Comparison of ENCODE assay signal across 8 cellular contexts in genomic region chr10:5684318-5684970, GRCh38. TPM values are rescaled to one million over a fixed set of nuclear protein-coding genes. Genes with fewer than 3 reads are reported as not detected.
DNase-seq lines count a peak whose midpoint lies in the region; ATAC-seq and TF ChIP-seq lines count a peak whose summit lies in the region.

TSS of gene TASOR2 (plus strand) at chr10:5684838. CDS start at chr10:5720643, 35,805 bp downstream.

- peaks cover 9% of the 10 kb centered on the region for H3K27me3 Mint-ChIP-seq in central memory CD8-positive, alpha-beta T cell

- intact Hi-C loops in spleen (cut with DNase I; ENCODE audit: low total_unique reads): loop anchor here (10.0 kb wide), 2 partner anchors 130 to 190 kb away; partner anchors contain the start of gene GDI2

- H3K9me3 ChIP-seq in spleen: no peaks in the 10 kb centered on the region

- H3K4me3 ChIP-seq in spleen: peak within 1 kb of the TSS; percentile 95 to 100 (median 98)

- no peaks in the 10 kb centered on the region for H3K27me3 ChIP-seq in spleen (replicated peaks in 1 of 7)

- no peaks in the 10 kb centered on the region for H3K9me3 Mint-ChIP-seq in central memory CD8-positive, alpha-beta T cell

- H3K4me1 ChIP-seq in spleen: peaks cover 23 to 49% (median 44%) of the 10 kb centered on the region in 6 donors

- H3K36me3 Mint-ChIP-seq in central memory CD8-positive, alpha-beta T cell (ENCODE audit: insufficient read depth): peaks cover 12% of the 10 kb centered on the region

- peak within 1 kb of the TSS; percentile 97 for H3K4me3 Mint-ChIP-seq in central memory CD8-positive, alpha-beta T cell

- TF ChIP-seq CTCF in spleen (IDR thresholded peaks at IDR 0.05 in 8 of 11, conservative IDR thresholded peaks at IDR 0.05 in 3 of 11): peak in 1 of 11 experiments; percentile 32

- WGBS in spleen, 5 donors: 1 to 2% (median 1%) methylated on average over 45 to 54 of the region's 54 CpGs

- H3K27ac Mint-ChIP-seq in central memory CD8-positive, alpha-beta T cell (ENCODE audit: low read depth): peak within 1 kb of the TSS; percentile 98

- DNase-seq in AG08396 (ENCODE audit: low spot score): peak; percentile 99
- DNase-seq in NCI-H446 (lab: John Stamatoyannopoulos, UW): peak; percentile 91 to 98
- DNase-seq in activated CD4-positive, CD25-positive, alpha-beta regulatory T cell treated with anti-CD3 and anti-CD28 coated beads, Interleukin-2, amount 50 U/mL, for 16 hours (ENCODE audit: low read depth, low spot score): peak; percentile 93
- DNase-seq in central memory CD8-positive, alpha-beta T cell (ENCODE audit: low spot score in 2 of 2): peak; percentile 84
- peak; percentile 99 for DNase-seq in inferior parietal cortex (ENCODE audit: extremely low spot score)
- peak; percentile 99 for DNase-seq in spleen

- ATAC-seq in GM19023 (IDR thresholded peaks at IDR 0.05; ENCODE audit: unreplicated experiment) (peak; percentile 78), HG03280 (IDR thresholded peaks at IDR 0.05; ENCODE audit: unreplicated experiment) (peak; percentile 76)
- ATAC-seq in central memory CD8-positive, alpha-beta T cell (replicated peaks; ENCODE audit: extremely low read depth, poor library complexity, severe bottlenecking): peak; percentile 82

- peak within 1 kb of the TSS; percentile 90 to 97 (median 94) for H3K27ac ChIP-seq in spleen

- H3K4me1 Mint-ChIP-seq in central memory CD8-positive, alpha-beta T cell: peaks cover 42% of the 10 kb centered on the region

- H3K36me3 ChIP-seq in spleen: no peaks in the 10 kb centered on the region

- TF ChIP-seq POLR2A in spleen (IDR thresholded peaks at IDR 0.05): no peak

RNA-seq across cellular contexts. Expression of gene TASOR2, which starts in this region (rescaled TPM):
- 10 to 100 TPM; 58.3 to 87.9 (median 72.6) TPM for total RNA-seq in spleen
- polyA plus RNA-seq in spleen: 10 to 100 TPM in 2 of 3 donors, 1 to 10 TPM in 1; 9.5 to 11.3 (median 10.1) TPM

Comparison
In these comparisons a context has a peak if more than half of its experiments do, and no peak if none do; other contexts are left out.
1. Peak in every context shown above with its lines: DNase-seq, ATAC-seq, H3K4me3 ChIP-seq and H3K27ac ChIP-seq.